23 cellular contexts compared by ENCODE assay signal in genomic region chr2:156666130-156666785, GRCh38.
DNase-seq lines count a peak whose midpoint lies in the region; ATAC-seq, FAIRE-seq and TF ChIP-seq lines count a peak whose summit lies in the region.
"Had no signal": no experiment of that assay in that cellular context is flagged by ENCODE, and none has a peak within 500 bp of the region (broad histone marks: within the 10 kb centered on the region; RNA-seq: fewer than 3 reads in every experiment).

No MANE protein-coding gene starts in this region.

- no peaks in the 10 kb centered on the region for H3K4me1 Mint-ChIP-seq in activated CD4-positive, alpha-beta memory T cell treated with anti-CD3 and anti-CD28 coated beads for 36 hours (ENCODE audit: low read depth)

- H2AK5ac ChIP-seq in mesendoderm (ENCODE audit: low read length), result peak overlapping the region; percentile 50

- no peak overlapping the region for H3K23ac ChIP-seq in mesendoderm (ENCODE audit: low read length)

- RAD21 ChIA-PET in HCT116 (lab: Charles Lee; ENCODE audit: low non-redundant PET in 1 of 2, low total read pairs in 2 of 2, uncharacterized antibody in 2 of 2, unreplicated experiment in 2 of 2), result no interaction called here

- TF ChIP-seq CTCF in HCT116 (IDR thresholded peaks at IDR 0.05 in 2 of 3, conservative IDR thresholded peaks at IDR 0.05 in 1 of 3; ENCODE audit: borderline replicate concordance in 1 of 3, insufficient read depth in 1 of 3, low read depth in 2 of 3, low read length in 2 of 3), result no peak
- no peak for TF ChIP-seq CTCF in RWPE1 (conservative IDR thresholded peaks at IDR 0.05; ENCODE audit: low read depth)
- no peak for TF ChIP-seq CTCF in bronchial epithelial cell (IDR thresholded peaks at IDR 0.05; ENCODE audit: insufficient read depth, low read length, severe bottlenecking)

- H3K4me3 ChIP-seq in HCT116 (replicated peaks in 1 of 2; ENCODE audit: low read depth in 1 of 2, low read length in 2 of 2) (no peak overlapping the region), bronchial epithelial cell (ENCODE audit: low read depth, low read length) (no peak overlapping the region), mesendoderm (ENCODE audit: low read length) (no peak overlapping the region)

- H3K4me2 ChIP-seq in HCT116 (ENCODE audit: low read length), result no peak overlapping the region
- no peak overlapping the region for H3K4me2 ChIP-seq in mesendoderm (ENCODE audit: low read length)
- H3K4me2 ChIP-seq: KMS-11 had no signal

- DNase-seq in HCT116 (ENCODE audit: low read depth, low spot score), result no peak
- DNase-seq in RWPE1 (ENCODE audit: low spot score), result peak; percentile 62
- peak; percentile 96 for DNase-seq in bronchial epithelial cell (ENCODE audit: low read depth)
- DNase-seq in mesendoderm, result no peak
- DNase-seq in left ventricle myocardium superior, result no peak
- DNase-seq in activated CD4-positive, alpha-beta memory T cell treated with anti-CD3 and anti-CD28 coated beads for 36 hours, result no peak
- no peak for DNase-seq in ecto neural progenitor cell (ENCODE audit: low spot score)
- no peak for DNase-seq in NCI-H446 treated with DMSO at 0.1 percent for 48 hours (lab: John Stamatoyannopoulos, UW)
- DNase-seq: BE2C, DMS53, EL, H7, MV-4-11, NCI-H1694, NCI-H2081, NCI-H2171, NCI-H345, NCI-H524 treated with DMSO at 0.1 percent for 48 hours, NCI-H82, Right ventricle myocardium superior had no signal

- H3K9ac ChIP-seq in HCT116 (ENCODE audit: low read length) (no peak overlapping the region), mesendoderm (ENCODE audit: low read length) (no peak overlapping the region)
- H3K9ac ChIP-seq: KMS-11 had no signal

- H2BK120ac ChIP-seq in mesendoderm (ENCODE audit: low read depth, low read length), result no peak overlapping the region

- H3K56ac ChIP-seq in mesendoderm (ENCODE audit: low read length), result no peak overlapping the region

- no peak for TF ChIP-seq POLR2A in HCT116 (IDR thresholded peaks at IDR 0.05; ENCODE audit: borderline replicate concordance, extremely low read depth, insufficient read depth, insufficient read length)

- H3K9me3 ChIP-seq in HCT116 (ENCODE audit: control insufficient read depth in 1 of 2, insufficient read depth in 1 of 2, low read depth in 1 of 2, low read length in 2 of 2), result no peaks in the 10 kb centered on the region
- H3K9me3 ChIP-seq: BE2C had no signal

- H2BK5ac ChIP-seq in mesendoderm (ENCODE audit: low read length), result no peak overlapping the region

- H3K4me1 ChIP-seq in HCT116 (ENCODE audit: control insufficient read depth in 1 of 2, insufficient read depth in 2 of 2, low read length in 2 of 2), result no peaks in the 10 kb centered on the region
- no peaks in the 10 kb centered on the region for H3K4me1 ChIP-seq in mesendoderm (ENCODE audit: control insufficient read depth, low read depth, low read length)
- H3K4me1 ChIP-seq: BE2C had no signal

- no peaks in the 10 kb centered on the region for H3K9me2 ChIP-seq in HCT116 (ENCODE audit: insufficient read depth)

- H3K18ac ChIP-seq in mesendoderm (ENCODE audit: low read length), result no peak overlapping the region

- H3K36me3 ChIP-seq in HCT116 (ENCODE audit: control insufficient read depth in 1 of 2, insufficient read depth in 2 of 2, low read length in 2 of 2), result no peaks in the 10 kb centered on the region
- H3K36me3 ChIP-seq in bronchial epithelial cell (ENCODE audit: control insufficient read depth, insufficient read depth, low read length), result no peaks in the 10 kb centered on the region
- H3K36me3 ChIP-seq in mesendoderm (ENCODE audit: control insufficient read depth, insufficient read depth, low read length), result no peaks in the 10 kb centered on the region
- H3K36me3 ChIP-seq: BE2C had no signal

- H3K36me3 Mint-ChIP-seq in activated CD4-positive, alpha-beta memory T cell treated with anti-CD3 and anti-CD28 coated beads for 36 hours, result no peaks in the 10 kb centered on the region

- ATAC-seq in HCT116 (no peak; the same call in 1 of the 2 replicates), left ventricle myocardium superior (no peak)

- no peaks in the 10 kb centered on the region for H3K27me3 Mint-ChIP-seq in activated CD4-positive, alpha-beta memory T cell treated with anti-CD3 and anti-CD28 coated beads for 36 hours

- no peak overlapping the region for H3K4me3 Mint-ChIP-seq in activated CD4-positive, alpha-beta memory T cell treated with anti-CD3 and anti-CD28 coated beads for 36 hours

- TF ChIP-seq RAD21 in HCT116 (IDR thresholded peaks at IDR 0.05; ENCODE audit: low read depth), result no peak

- POLR2A ChIA-PET in HCT116 (lab: Charles Lee), result no interaction called here
- POLR2A ChIA-PET in RWPE1 (lab: Yijun Ruan, JAX; ENCODE audit: low non-redundant PET), result no interaction called here
- POLR2A ChIA-PET in activated CD4-positive, alpha-beta memory T cell treated with anti-CD3 and anti-CD28 coated beads for 36 hours (lab: Charles Lee), result no interaction called here

- no peak for FAIRE-seq in bronchial epithelial cell (lab: Jason Lieb, UNC)
- FAIRE-seq: D721Med, RCC 7860 had no signal

- no peak overlapping the region for H4K8ac ChIP-seq in mesendoderm (ENCODE audit: low read depth, low read length)

- H3K79me2 ChIP-seq in HCT116 (ENCODE audit: insufficient read depth, low read length) (no peaks in the 10 kb centered on the region), mesendoderm (ENCODE audit: control insufficient read depth, insufficient read depth, low read length) (no peaks in the 10 kb centered on the region)

- no peak overlapping the region for H2BK15ac ChIP-seq in mesendoderm (replicated peaks; ENCODE audit: low read depth)

- H3K79me1 ChIP-seq in mesendoderm (ENCODE audit: low read length), result no peaks in the 10 kb centered on the region

- no peak overlapping the region for H3K4ac ChIP-seq in mesendoderm (ENCODE audit: low read depth, low read length)

- no peak overlapping the region for H4K5ac ChIP-seq in mesendoderm (ENCODE audit: low read length)

- WGBS in mesendoderm (ENCODE audit: extremely low coverage, insufficient coverage, low lambda C conversion rate), result no CpG with 5 or more reads among the region's 4 CpGs

- H4K20me1 ChIP-seq in HCT116 (ENCODE audit: insufficient read depth), result no peaks in the 10 kb centered on the region

- H3K27ac Mint-ChIP-seq in activated CD4-positive, alpha-beta memory T cell treated with anti-CD3 and anti-CD28 coated beads for 36 hours, result no peak overlapping the region

- no TSS peak for BruUV-seq in HCT116 (replicated peaks; lab: Mats Ljungman, UMichigan)

- no peak overlapping the region for H2AFZ ChIP-seq in HCT116 (ENCODE audit: low read depth, low read length, poor library complexity, severe bottlenecking)

- CTCF ChIA-PET in HCT116 (lab: Charles Lee), result no interaction called here
- CTCF ChIA-PET in RWPE1 (lab: Yijun Ruan, JAX), result interaction anchor here (0.6 to 1.0 kb wide), 2 partner anchors 17 to 1157 kb away, joined by 3 read pairs; no protein-coding TSS in a partner anchor
- CTCF ChIA-PET in activated CD4-positive, alpha-beta memory T cell treated with anti-CD3 and anti-CD28 coated beads for 36 hours (lab: Charles Lee), result no interaction called here

- peaks cover 11% of the 10 kb centered on the region for H3K9me3 Mint-ChIP-seq in activated CD4-positive, alpha-beta memory T cell treated with anti-CD3 and anti-CD28 coated beads for 36 hours

- no peaks in the 10 kb centered on the region for H3K27me3 ChIP-seq in HCT116 (ENCODE audit: insufficient read depth, low read length)
- no peaks in the 10 kb centered on the region for H3K27me3 ChIP-seq in bronchial epithelial cell (ENCODE audit: control insufficient read depth, insufficient read depth, low read length)
- H3K27me3 ChIP-seq in mesendoderm (ENCODE audit: insufficient read depth, low read length, poor library complexity), result no peaks in the 10 kb centered on the region
- H3K27me3 ChIP-seq: BE2C had no signal

- H3K27ac ChIP-seq in HCT116 (ENCODE audit: low read depth, low read length) (no peak overlapping the region), RWPE1 (no peak overlapping the region), mesendoderm (ENCODE audit: low read depth, low read length) (no peak overlapping the region)
- H3K27ac ChIP-seq: KMS-11 had no signal

- intact Hi-C loops in HCT116 (cut with micrococcal nuclease) (no loop called here), left ventricle myocardium superior (cut with micrococcal nuclease) (no loop called here)
- intact Hi-C loops in activated CD4-positive, alpha-beta memory T cell treated with anti-CD3 and anti-CD28 coated beads for 36 hours (cut with micrococcal nuclease), result no loop called here

TF ChIP-seq in HCT116, 20 proteins besides CTCF, POLR2A, EP300 and RAD21:
- TF ChIP-seq FOSL1 (IDR thresholded peaks at IDR 0.05; ENCODE audit: low read depth), result 0 out of 2 replicates have a peak, but pooled peaks have one; percentile 20
- TF ChIP-seq, protein P1, sequence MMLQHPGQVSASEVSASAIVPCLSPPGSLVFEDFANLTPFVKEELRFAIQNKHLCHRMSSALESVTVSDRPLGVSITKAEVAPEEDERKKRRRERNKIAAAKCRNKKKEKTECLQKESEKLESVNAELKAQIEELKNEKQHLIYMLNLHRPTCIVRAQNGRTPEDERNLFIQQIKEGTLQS (IDR thresholded peaks at IDR 0.05), result no peak
TF ChIP-seq in HCT116: peak in this region for 1.

Comparison
In these comparisons a context has a peak if more than half of its experiments do, and no peak if none do; other contexts are left out.
1. DNase-seq: peak in RWPE1 (single experiment) and bronchial epithelial cell (single experiment); none in HCT116 (single experiment), mesendoderm (single experiment), left ventricle myocardium superior (single experiment), activated CD4-positive, alpha-beta memory T cell treated with anti-CD3 and anti-CD28 coated beads for 36 hours (single experiment), ecto neural progenitor cell (single experiment) and NCI-H446 treated with DMSO at 0.1 percent for 48 hours (single experiment).